In the genomic region with DNA sequence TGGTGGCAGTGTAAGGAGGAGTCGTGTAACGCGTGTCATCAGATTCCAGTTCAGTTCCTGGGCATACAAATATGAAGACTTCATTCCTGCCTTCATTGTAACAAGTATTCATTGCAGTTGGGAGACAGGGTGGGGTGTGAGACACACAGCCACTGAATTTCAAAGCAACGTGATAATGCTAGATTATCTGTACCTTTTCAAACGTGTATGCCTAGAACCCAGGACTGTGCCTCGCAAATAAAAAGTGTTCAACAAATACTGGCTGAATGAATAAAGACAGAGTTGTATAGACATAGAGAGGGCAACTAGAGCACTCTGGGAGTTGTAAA, we compare ENCODE assay signal across 8 cellular contexts. TPM values are rescaled to one million over a fixed set of nuclear protein-coding genes. Genes with fewer than 3 reads are reported as not detected.
DNase-seq lines count a peak whose midpoint lies in the region; ATAC-seq and TF ChIP-seq lines count a peak whose summit lies in the region.

No MANE protein-coding gene starts in this region.

- peak overlapping the region; percentile 83; the same call in 1 of the 2 replicates for H2AFZ ChIP-seq in GM23338

- H3K4me1 ChIP-seq in GM23338 (ENCODE audit: insufficient read depth) = peaks cover 16% of the 10 kb centered on the region; the same call in 1 of the 2 replicates
- H3K4me1 ChIP-seq in Peyer's patch = peaks cover 0 to 40% (median 2%) of the 10 kb centered on the region in 4 donors

- H3K27ac ChIP-seq in GM23338 (ENCODE audit: low read depth) (0 out of 2 replicates have a peak overlapping the region, but pooled peaks have one; percentile 95), Peyer's patch (peak overlapping the region; percentile 79 to 98 (median 86)), epithelial cell of prostate (peak overlapping the region; percentile 98)

- peaks cover 6% of the 10 kb centered on the region; the same call in 1 of the 2 replicates for H4K20me1 ChIP-seq in GM23338 (replicated peaks; ENCODE audit: insufficient read depth)

- H3K27me3 Mint-ChIP-seq in GM23338 (ENCODE audit: insufficient read depth, low read depth, poor library complexity) = peaks cover 5% of the 10 kb centered on the region

- peak overlapping the region; percentile 80 for H3K4me2 ChIP-seq in GM23338

- H3K4me1 Mint-ChIP-seq in GM23338 = peaks cover 38% of the 10 kb centered on the region

- no peaks in the 10 kb centered on the region; the same call in 2 of the 3 replicates for H3K9me3 Mint-ChIP-seq in GM23338

- H3K36me3 ChIP-seq in GM23338 (ENCODE audit: insufficient read depth) = peaks cover 9% of the 10 kb centered on the region; the same call in 1 of the 2 replicates
- H3K36me3 ChIP-seq in Peyer's patch = peaks cover 0 to 14% (median 0%) of the 10 kb centered on the region in 3 donors

- H3F3A ChIP-seq in GM23338 (replicated peaks; ENCODE audit: low read depth) = no peaks in the 10 kb centered on the region

- peak overlapping the region; percentile 99 for H3K4me3 Mint-ChIP-seq in GM23338

- peaks cover 27% of the 10 kb centered on the region for H3K36me3 Mint-ChIP-seq in GM23338 (ENCODE audit: low read depth)

- TF ChIP-seq CTCF in GM23338 (conservative IDR thresholded peaks at IDR 0.05; ENCODE audit: low read depth in 2 of 2) = no peak
- no peak for TF ChIP-seq CTCF in Peyer's patch (IDR thresholded peaks at IDR 0.05)

- H3K4me3 ChIP-seq in GM23338 = peak overlapping the region; percentile 72
- H3K4me3 ChIP-seq in Peyer's patch = peak overlapping the region in 2 of 4 donors; percentile 82 to 97

- no peak for ATAC-seq in GM23338
- no peak for ATAC-seq in HG03457 (IDR thresholded peaks at IDR 0.05; ENCODE audit: unreplicated experiment)

- H3K9me2 ChIP-seq in GM23338 (ENCODE audit: insufficient read depth) = no peaks in the 10 kb centered on the region

- DNase-seq in GM23338 (ENCODE audit: low spot score) (no peak), Peyer's patch (no peak), epithelial cell of prostate (ENCODE audit: low read depth, low spot score) (no peak), pons (ENCODE audit: low spot score) (peak; percentile 38), DMS53 treated with DMSO at 0.1 percent for 48 hours (lab: John Stamatoyannopoulos, UW; ENCODE audit: unreplicated experiment) (no peak), AG08395 (ENCODE audit: low spot score) (no peak), GM19240 (ENCODE audit: insufficient read length, low spot score) (no peak)

- H3K9me3 ChIP-seq in Peyer's patch = no peaks in the 10 kb centered on the region

- H3K79me2 ChIP-seq in GM23338 (replicated peaks; ENCODE audit: insufficient read depth) = peaks cover 40% of the 10 kb centered on the region

- no peak for TF ChIP-seq POLR2A in Peyer's patch (IDR thresholded peaks at IDR 0.05)

- H3K27me3 ChIP-seq in GM23338 (ENCODE audit: insufficient read depth) = no peaks in the 10 kb centered on the region
- H3K27me3 ChIP-seq in Peyer's patch = no peaks in the 10 kb centered on the region

- peak overlapping the region; percentile 94 for H3K27ac Mint-ChIP-seq in GM23338

TF ChIP-seq in GM23338, 12 proteins besides CTCF, POLR2A, EP300 and RAD21:
- TF ChIP-seq JUNB (IDR thresholded peaks at IDR 0.05; ENCODE audit: unreplicated experiment) (no peak), POLR2AphosphoS5 (IDR thresholded peaks at IDR 0.05; ENCODE audit: low read depth) (no peak)

RNA-seq across cellular contexts. Expression of gene YOD1, which starts 0.6 kb away (rescaled TPM):
- 19.7 and 21.9 TPM in 2 replicates for total RNA-seq in GM23338 (2014; rRNA removed; shearing (Covaris generic))
- polyA plus RNA-seq in GM23338 (2016; fragmentation: Nextera tagmentation; extraction: Ambion mirVana) = 3.9 and 4.6 TPM in 2 replicates
- total RNA-seq in Peyer's patch = 10 to 100 TPM in 2 of 4 donors, 1 to 10 TPM in 2; 7.4 to 12.7 (median 10.2) TPM

RNA-seq across cellular contexts. Expression of gene PFKFB2, which starts 1.5 kb away (rescaled TPM):
- 10.1 and 14.8 TPM in 2 replicates for total RNA-seq in GM23338 (2014; rRNA removed; shearing (Covaris generic))
- polyA plus RNA-seq in GM23338 (2016; fragmentation: Nextera tagmentation; extraction: Ambion mirVana) = 3.8 and 4.9 TPM in 2 replicates
- 100 to 1,000 TPM in 2 of 4 donors, 10 to 100 TPM in 2; 44.6 to 150 (median 116) TPM for total RNA-seq in Peyer's patch

RNA-seq across cellular contexts. Expression of gene C1orf116, which starts 19.0 kb away (rescaled TPM):
- 4.0 and 5.3 TPM in 2 replicates for total RNA-seq in GM23338 (2014; rRNA removed; shearing (Covaris generic))
- 2.2 and 2.3 TPM in 2 replicates for polyA plus RNA-seq in GM23338 (2016; fragmentation: Nextera tagmentation; extraction: Ambion mirVana)
- 10 to 100 TPM in 3 of 4 donors, 1 to 10 TPM in 1; 4.1 to 72.3 (median 56.7) TPM for total RNA-seq in Peyer's patch

RNA-seq across cellular contexts. Expression of gene C4BPB, which starts 37.1 kb away (rescaled TPM):
- not detected in 2 replicates for total RNA-seq in GM23338 (2014; rRNA removed; shearing (Covaris generic))
- not detected in 2 replicates for polyA plus RNA-seq in GM23338 (2016; fragmentation: Nextera tagmentation; extraction: Ambion mirVana)
- 10 to 100 TPM in 1 of 4 donors, 1 to 10 TPM in 2, not detected in 1; 5.3 to 18.1 (median 8.6) TPM for total RNA-seq in Peyer's patch

RNA-seq across cellular contexts. Expression of gene C4BPA, which starts 52.5 kb away (rescaled TPM):
- not detected in 2 replicates for total RNA-seq in GM23338 (2014; rRNA removed; shearing (Covaris generic))
- polyA plus RNA-seq in GM23338 (2016; fragmentation: Nextera tagmentation; extraction: Ambion mirVana) = not detected in 2 replicates
- total RNA-seq in Peyer's patch = 1 to 10 TPM in 2 of 4 donors, under 1 TPM in 1, not detected in 1; 0.67 to 2.6 (median 1.2) TPM
